In genomic region chr19:16204005-16204294, GRCh38 we compare ENCODE assay signal across 22 cellular contexts. TPM values are rescaled to one million over a fixed set of nuclear protein-coding genes. Genes with fewer than 3 reads are reported as not detected.
DNase-seq lines count a peak whose midpoint lies in the region; ATAC-seq and TF ChIP-seq lines count a peak whose summit lies in the region.
"Had no signal": no experiment of that assay in that cellular context is flagged by ENCODE, and none has a peak within 500 bp of the region (broad histone marks: within the 10 kb centered on the region; RNA-seq: fewer than 3 reads in every experiment).

No MANE protein-coding gene starts in this region.

- H3K4me1 ChIP-seq in OCI-LY7 (ENCODE audit: insufficient read depth, low read length, poor library complexity, severe bottlenecking), result peaks cover 4% of the 10 kb centered on the region
- H3K4me1 ChIP-seq: BE2C, SJCRH30 had no signal

- no peak overlapping the region for H3K27ac Mint-ChIP-seq in activated CD4-positive, alpha-beta memory T cell treated with anti-CD3 and anti-CD28 coated beads for 36 hours
- no peak overlapping the region for H3K27ac Mint-ChIP-seq in activated CD4-positive, alpha-beta memory T cell treated with anti-CD3 and anti-CD28 coated beads, Interleukin-2, amount 10 ng/mL, durations not matched to agents 7 days and 5 days
- peak overlapping the region; percentile 79 for H3K27ac Mint-ChIP-seq in activated CD8-positive, alpha-beta T cell treated with anti-CD3 and anti-CD28 coated beads, Interleukin-2, amount 10 ng/mL, durations not matched to agents 7 days and 5 days
- H3K27ac Mint-ChIP-seq: CD4-positive, alpha-beta T cell had no signal

- BruUV-seq in OCI-LY7 (replicated peaks; lab: Mats Ljungman, UMichigan), result no TSS peak

- intact Hi-C loops in activated CD4-positive, alpha-beta memory T cell treated with anti-CD3 and anti-CD28 coated beads for 36 hours (cut with micrococcal nuclease), result no loop called here
- intact Hi-C loops in sciatic nerve (cut with DNase I), result no loop called here
- intact Hi-C loops in OCI-LY7 (cut with micrococcal nuclease; ENCODE audit: unreplicated experiment), result no loop called here

- POLR2A ChIA-PET in activated CD4-positive, alpha-beta memory T cell treated with anti-CD3 and anti-CD28 coated beads for 36 hours (lab: Charles Lee), result interaction anchor here (0.5 kb wide), 1 partner anchor 85 kb away, joined by 4 read pairs; no protein-coding TSS in a partner anchor
- POLR2A ChIA-PET in activated CD4-positive, alpha-beta memory T cell treated with anti-CD3 and anti-CD28 coated beads, Interleukin-2, amount 10 ng/mL, durations not matched to agents 7 days and 5 days (lab: Charles Lee), result no interaction called here
- POLR2A ChIA-PET in activated CD8-positive, alpha-beta T cell treated with anti-CD3 and anti-CD28 coated beads, Interleukin-2, amount 10 ng/mL, durations not matched to agents 7 days and 5 days (lab: Charles Lee), result no interaction called here
- POLR2A ChIA-PET in OCI-LY7 (lab: Charles Lee), result no interaction called here

- H3K9me3 ChIP-seq in OCI-LY7 (ENCODE audit: low read length), result no peaks in the 10 kb centered on the region
- H3K9me3 ChIP-seq: BE2C, MG63, SJCRH30 had no signal

- no peak overlapping the region for H3K4me3 Mint-ChIP-seq in activated CD4-positive, alpha-beta memory T cell treated with anti-CD3 and anti-CD28 coated beads for 36 hours
- H3K4me3 Mint-ChIP-seq in activated CD4-positive, alpha-beta memory T cell treated with anti-CD3 and anti-CD28 coated beads, Interleukin-2, amount 10 ng/mL, durations not matched to agents 7 days and 5 days, result no peak overlapping the region
- H3K4me3 Mint-ChIP-seq in activated CD8-positive, alpha-beta T cell treated with anti-CD3 and anti-CD28 coated beads, Interleukin-2, amount 10 ng/mL, durations not matched to agents 7 days and 5 days, result no peak overlapping the region
- H3K4me3 Mint-ChIP-seq: CD4-positive, alpha-beta T cell had no signal

- H3K36me3 Mint-ChIP-seq in activated CD4-positive, alpha-beta memory T cell treated with anti-CD3 and anti-CD28 coated beads for 36 hours, result peaks cover 39% of the 10 kb centered on the region
- peaks cover 66% of the 10 kb centered on the region for H3K36me3 Mint-ChIP-seq in activated CD4-positive, alpha-beta memory T cell treated with anti-CD3 and anti-CD28 coated beads, Interleukin-2, amount 10 ng/mL, durations not matched to agents 7 days and 5 days (ENCODE audit: low read depth)
- H3K36me3 Mint-ChIP-seq in activated CD8-positive, alpha-beta T cell treated with anti-CD3 and anti-CD28 coated beads, Interleukin-2, amount 10 ng/mL, durations not matched to agents 7 days and 5 days (ENCODE audit: low read depth), result peaks cover 75% of the 10 kb centered on the region

- peaks cover 59% of the 10 kb centered on the region for H3K36me3 ChIP-seq in OCI-LY7 (ENCODE audit: insufficient read depth, low read length)

- ATAC-seq in activated CD8-positive, alpha-beta T cell treated with anti-CD3 and anti-CD28 coated beads, Interleukin-2, amount 10 ng/mL, durations not matched to agents 7 days and 5 days, result no peak
- ATAC-seq in sciatic nerve (no peak), GM21529 (IDR thresholded peaks at IDR 0.05; ENCODE audit: unreplicated experiment) (no peak)
- ATAC-seq: GM12878 had no signal

- peaks cover 10% of the 10 kb centered on the region; the same call in 1 of the 2 replicates for H3K79me2 ChIP-seq in OCI-LY7 (ENCODE audit: insufficient read depth, low read depth, low read length)

- H3K4me2 ChIP-seq in OCI-LY7 (ENCODE audit: low read length), result no peak overlapping the region

- no peak overlapping the region for H3K4me3 ChIP-seq in OCI-LY7 (ENCODE audit: low read depth, low read length, poor library complexity, severe bottlenecking)
- H3K4me3 ChIP-seq: GM12878, MG63, SJCRH30 had no signal

- H3K9me3 Mint-ChIP-seq in activated CD4-positive, alpha-beta memory T cell treated with anti-CD3 and anti-CD28 coated beads for 36 hours, result no peaks in the 10 kb centered on the region
- no peaks in the 10 kb centered on the region for H3K9me3 Mint-ChIP-seq in activated CD4-positive, alpha-beta memory T cell treated with anti-CD3 and anti-CD28 coated beads, Interleukin-2, amount 10 ng/mL, durations not matched to agents 7 days and 5 days
- H3K9me3 Mint-ChIP-seq in activated CD8-positive, alpha-beta T cell treated with anti-CD3 and anti-CD28 coated beads, Interleukin-2, amount 10 ng/mL, durations not matched to agents 7 days and 5 days (ENCODE audit: insufficient read depth), result no peaks in the 10 kb centered on the region
- H3K9me3 Mint-ChIP-seq: CD4-positive, alpha-beta T cell had no signal

- CTCF ChIA-PET in activated CD4-positive, alpha-beta memory T cell treated with anti-CD3 and anti-CD28 coated beads for 36 hours (lab: Charles Lee), result no interaction called here
- CTCF ChIA-PET in activated CD4-positive, alpha-beta memory T cell treated with anti-CD3 and anti-CD28 coated beads, Interleukin-2, amount 10 ng/mL, durations not matched to agents 7 days and 5 days (lab: Charles Lee), result interaction anchor here (1.6 kb wide), 1 partner anchor 183 kb away, joined by 4 read pairs; no protein-coding TSS in a partner anchor
- CTCF ChIA-PET in activated CD8-positive, alpha-beta T cell treated with anti-CD3 and anti-CD28 coated beads, Interleukin-2, amount 10 ng/mL, durations not matched to agents 7 days and 5 days (lab: Charles Lee), result no interaction called here
- CTCF ChIA-PET in OCI-LY7 (lab: Charles Lee; ENCODE audit: unreplicated experiment), result no interaction called here

- peaks cover 53% of the 10 kb centered on the region for H3K4me1 Mint-ChIP-seq in activated CD4-positive, alpha-beta memory T cell treated with anti-CD3 and anti-CD28 coated beads for 36 hours (ENCODE audit: low read depth)
- peaks cover 53% of the 10 kb centered on the region for H3K4me1 Mint-ChIP-seq in activated CD4-positive, alpha-beta memory T cell treated with anti-CD3 and anti-CD28 coated beads, Interleukin-2, amount 10 ng/mL, durations not matched to agents 7 days and 5 days
- peaks cover 76% of the 10 kb centered on the region for H3K4me1 Mint-ChIP-seq in activated CD8-positive, alpha-beta T cell treated with anti-CD3 and anti-CD28 coated beads, Interleukin-2, amount 10 ng/mL, durations not matched to agents 7 days and 5 days (ENCODE audit: low read depth)

- peak; percentile 4 for DNase-seq in activated CD4-positive, alpha-beta memory T cell treated with anti-CD3 and anti-CD28 coated beads for 36 hours
- DNase-seq in activated CD4-positive, alpha-beta memory T cell treated with anti-CD3 and anti-CD28 coated beads, Interleukin-2, amount 10 ng/mL, durations not matched to agents 7 days and 5 days, result no peak
- DNase-seq in D341Med (ENCODE audit: low spot score) (peak; percentile 14), sciatic nerve (ENCODE audit: low spot score) (peak; percentile 42), A172 (ENCODE audit: low spot score) (no peak), OCI-LY7 (ENCODE audit: low spot score) (no peak)
- DNase-seq in activated CD8-positive, alpha-beta T cell treated with anti-CD3 and anti-CD28 coated beads, Interleukin-2, amount 10 ng/mL, durations not matched to agents 7 days and 5 days, result no peak
- DNase-seq: BE2C, Calu3, EL, GOT3, Kasumi-1, MG63, NCI-H1092, NCI-H1436 treated with DMSO at 0.1 percent for 48 hours, NCI-H2029, NCI-H446 treated with DMSO at 0.1 percent for 48 hours, SJCRH30 had no signal

- H3K27ac ChIP-seq in OCI-LY7 (ENCODE audit: low read depth, low read length, poor library complexity, severe bottlenecking), result no peak overlapping the region
- H3K27ac ChIP-seq: SJCRH30 had no signal

- H3K9me2 ChIP-seq in OCI-LY7 (ENCODE audit: insufficient read depth, low read length), result no peaks in the 10 kb centered on the region

- TF ChIP-seq CTCF in OCI-LY7 (conservative IDR thresholded peaks at IDR 0.05; ENCODE audit: low read length), result no peak

- no peak overlapping the region for H2AFZ ChIP-seq in OCI-LY7 (ENCODE audit: low read length)

- H4K20me1 ChIP-seq in OCI-LY7 (ENCODE audit: insufficient read depth, low read length), result 0 out of 2 replicates have a peak, but pooled peaks cover under 1% of the 10 kb centered on the region

- no peaks in the 10 kb centered on the region for H3K27me3 Mint-ChIP-seq in activated CD4-positive, alpha-beta memory T cell treated with anti-CD3 and anti-CD28 coated beads for 36 hours
- H3K27me3 Mint-ChIP-seq in activated CD4-positive, alpha-beta memory T cell treated with anti-CD3 and anti-CD28 coated beads, Interleukin-2, amount 10 ng/mL, durations not matched to agents 7 days and 5 days, result no peaks in the 10 kb centered on the region
- no peaks in the 10 kb centered on the region for H3K27me3 Mint-ChIP-seq in activated CD8-positive, alpha-beta T cell treated with anti-CD3 and anti-CD28 coated beads, Interleukin-2, amount 10 ng/mL, durations not matched to agents 7 days and 5 days (ENCODE audit: low read depth)
- H3K27me3 Mint-ChIP-seq: CD4-positive, alpha-beta T cell had no signal

RNA-seq across cellular contexts. Expression of gene AP1M1, which starts 6.2 kb away (rescaled TPM):
- 100 to 1,000 TPM; 100 to 113 TPM for total RNA-seq in activated CD4-positive, alpha-beta memory T cell treated with anti-CD3 and anti-CD28 coated beads for 36 hours
- total RNA-seq in activated CD4-positive, alpha-beta memory T cell treated with anti-CD3 and anti-CD28 coated beads, Interleukin-2, amount 10 ng/mL, durations not matched to agents 7 days and 5 days, result 100 to 1,000 TPM; 131 to 151 TPM
- 100 to 1,000 TPM; 184 to 186 TPM for total RNA-seq in activated CD8-positive, alpha-beta T cell treated with anti-CD3 and anti-CD28 coated beads, Interleukin-2, amount 10 ng/mL, durations not matched to agents 7 days and 5 days
- 76.8 TPM for total RNA-seq in sciatic nerve
- 118 and 133 TPM in 2 replicates for total RNA-seq in A172 (2014; rRNA removed; shearing (Covaris generic))
- 68.4 and 92.9 TPM in 2 replicates for total RNA-seq in OCI-LY7 (2014; rRNA removed; shearing (Covaris generic))
- total RNA-seq in OCI-LY7 (2022), result 94.6 and 104 TPM in 2 replicates

RNA-seq across cellular contexts. Expression of gene FAM32A, which starts 18.7 kb away (rescaled TPM):
- total RNA-seq in activated CD4-positive, alpha-beta memory T cell treated with anti-CD3 and anti-CD28 coated beads for 36 hours, result 10 to 100 TPM; 43.8 to 44.3 TPM
- total RNA-seq in activated CD4-positive, alpha-beta memory T cell treated with anti-CD3 and anti-CD28 coated beads, Interleukin-2, amount 10 ng/mL, durations not matched to agents 7 days and 5 days, result 10 to 100 TPM; 66.0 to 70.8 TPM
- 10 to 100 TPM; 65.8 to 69.4 TPM for total RNA-seq in activated CD8-positive, alpha-beta T cell treated with anti-CD3 and anti-CD28 coated beads, Interleukin-2, amount 10 ng/mL, durations not matched to agents 7 days and 5 days
- total RNA-seq in sciatic nerve (44.8 TPM), OCI-LY7 (2022) (64.5 and 65.7 TPM in 2 replicates)
- total RNA-seq in A172 (2014; rRNA removed; shearing (Covaris generic)), result 198 and 231 TPM in 2 replicates
- 71.0 and 104 TPM in 2 replicates for total RNA-seq in OCI-LY7 (2014; rRNA removed; shearing (Covaris generic))

RNA-seq across cellular contexts. Expression of gene CIB3, which starts 30.6 kb away (rescaled TPM):
- total RNA-seq in activated CD4-positive, alpha-beta memory T cell treated with anti-CD3 and anti-CD28 coated beads for 36 hours, result not detected
- total RNA-seq in activated CD4-positive, alpha-beta memory T cell treated with anti-CD3 and anti-CD28 coated beads, Interleukin-2, amount 10 ng/mL, durations not matched to agents 7 days and 5 days, result not detected
- not detected for total RNA-seq in activated CD8-positive, alpha-beta T cell treated with anti-CD3 and anti-CD28 coated beads, Interleukin-2, amount 10 ng/mL, durations not matched to agents 7 days and 5 days
- not detected for total RNA-seq in sciatic nerve
- not detected in 2 replicates for total RNA-seq in A172 (2014; rRNA removed; shearing (Covaris generic))
- total RNA-seq in OCI-LY7 (2014; rRNA removed; shearing (Covaris generic)), result 5.4 TPM in 1 of 2 replicates, not detected in the other
- not detected in 2 replicates for total RNA-seq in OCI-LY7 (2022)
- total RNA-seq: Calu3; CD4-positive, alpha-beta T cell; GM12878; RPMI7951; SJCRH30 had no signal

Comparison
In these comparisons a context has a peak if more than half of its experiments do, and no peak if none do; other contexts are left out.
1. DNase-seq: peak in activated CD4-positive, alpha-beta memory T cell treated with anti-CD3 and anti-CD28 coated beads for 36 hours (single experiment), D341Med (single experiment) and sciatic nerve (single experiment); none in activated CD4-positive, alpha-beta memory T cell treated with anti-CD3 and anti-CD28 coated beads, Interleukin-2, amount 10 ng/mL, durations not matched to agents 7 days and 5 days (single experiment), activated CD8-positive, alpha-beta T cell treated with anti-CD3 and anti-CD28 coated beads, Interleukin-2, amount 10 ng/mL, durations not matched to agents 7 days and 5 days (single experiment), A172 (single experiment) and OCI-LY7 (single experiment).